Comparison of ENCODE assay signal across 8 cellular contexts in genomic region chr3:72177075-72178050, GRCh38.
DNase-seq lines count a peak whose midpoint lies in the region; ATAC-seq, FAIRE-seq and TF ChIP-seq lines count a peak whose summit lies in the region.

No MANE protein-coding gene starts in this region.

- ATAC-seq in GM18868 (IDR thresholded peaks at IDR 0.05; ENCODE audit: unreplicated experiment) = peak; percentile 41
- peak; percentile 33 for ATAC-seq in HG03354 (IDR thresholded peaks at IDR 0.05; ENCODE audit: poor library complexity, severe bottlenecking, unreplicated experiment)
- ATAC-seq in lung (ENCODE audit: insufficient read depth, low FRiP score) = peak; percentile 34
- no peak for ATAC-seq in HG03280 (IDR thresholded peaks at IDR 0.05; ENCODE audit: unreplicated experiment)

- intact Hi-C loops in ascending aorta (cut with DNase I) = loop anchor here (5.0 to 10.0 kb wide), 2 partner anchors 170 to 267 kb away; partner anchors contain the start of gene RYBP

- WGBS in lung, 2 donors = 9 to 22% methylated on average over 36 of the region's 36 CpGs
- 93 to 95% methylated on average over 27 to 36 of the region's 36 CpGs for WGBS in endodermal cell (ENCODE audit: insufficient coverage in 1 of 2, insufficient read length in 1 of 2), 2 experiments

- H3K27ac ChIP-seq in ascending aorta (peak overlapping the region; percentile 25 to 41), lung (ENCODE audit: low read depth in 1 of 2, low read length in 1 of 2) (no peak overlapping the region), endodermal cell (ENCODE audit: low read depth, low read length) (no peak overlapping the region)

- FAIRE-seq in urothelium cell line (lab: Jason Lieb, UNC) = peak; percentile 32

- peaks cover 11% of the 10 kb centered on the region for H3K27me3 Mint-ChIP-seq in endodermal cell (ENCODE audit: insufficient read depth)

- no peak overlapping the region for H3K9ac ChIP-seq in endodermal cell (ENCODE audit: extremely low read depth, low read length, poor library complexity, severe bottlenecking)

- H3K4me1 ChIP-seq in ascending aorta (peaks cover 18 to 43% of the 10 kb centered on the region in 2 donors), lung (ENCODE audit: control insufficient read depth in 2 of 2, insufficient read depth in 2 of 2, low read length in 2 of 2) (peaks cover 0 to 13% of the 10 kb centered on the region in 2 donors), endodermal cell (ENCODE audit: control insufficient read depth, insufficient read depth, low read length) (peaks cover 13% of the 10 kb centered on the region)

- H3K9me3 ChIP-seq in ascending aorta = no peaks in the 10 kb centered on the region
- H3K9me3 ChIP-seq in lung (ENCODE audit: control insufficient read depth in 2 of 2, insufficient read depth in 1 of 2, low read length in 1 of 2) = no peaks in the 10 kb centered on the region
- no peaks in the 10 kb centered on the region for H3K9me3 ChIP-seq in endodermal cell (ENCODE audit: control insufficient read depth, low read length)

- no peak for TF ChIP-seq CTCF in ascending aorta (IDR thresholded peaks at IDR 0.05)
- no peak for TF ChIP-seq CTCF in lung (IDR thresholded peaks at IDR 0.05; ENCODE audit: control extremely low read depth, extremely low read depth)
- TF ChIP-seq CTCF in endodermal cell (conservative IDR thresholded peaks at IDR 0.05) = no peak

- H3K27ac Mint-ChIP-seq in endodermal cell = no peak overlapping the region

- no peaks in the 10 kb centered on the region for H3K36me3 Mint-ChIP-seq in endodermal cell (ENCODE audit: low read depth)

- H3K4me1 Mint-ChIP-seq in endodermal cell = peaks cover 20% of the 10 kb centered on the region

- peak; percentile 73 for DNase-seq in AG20443 (ENCODE audit: low spot score)
- peak in 1 of 2 donors; percentile 75 for DNase-seq in ascending aorta (ENCODE audit: low spot score in 2 of 2)
- DNase-seq in lung (ENCODE audit: low spot score) = peak; percentile 45
- DNase-seq in urothelium cell line (ENCODE audit: low spot score) = peak; percentile 70
- no peak for DNase-seq in endodermal cell

- H3K4me3 Mint-ChIP-seq in endodermal cell = no peak overlapping the region

- no peaks in the 10 kb centered on the region for H3K9me3 Mint-ChIP-seq in endodermal cell

- H3K27me3 ChIP-seq in ascending aorta (no peaks in the 10 kb centered on the region), lung (ENCODE audit: control insufficient read depth, insufficient read depth) (no peaks in the 10 kb centered on the region), endodermal cell (ENCODE audit: control insufficient read depth, insufficient read depth, low read length, poor library complexity, severe bottlenecking) (no peaks in the 10 kb centered on the region)

- H3K4me3 ChIP-seq in ascending aorta (peak overlapping the region; percentile 18 to 51), lung (no peak overlapping the region), endodermal cell (ENCODE audit: low read length) (no peak overlapping the region)

- H3K36me3 ChIP-seq in ascending aorta (no peaks in the 10 kb centered on the region), lung (ENCODE audit: control insufficient read depth in 2 of 2, insufficient read depth in 2 of 2, low read length in 2 of 2) (no peaks in the 10 kb centered on the region), endodermal cell (ENCODE audit: control insufficient read depth, insufficient read depth, low read length) (no peaks in the 10 kb centered on the region)

Comparison
In these comparisons a context has a peak if more than half of its experiments do, and no peak if none do; other contexts are left out.
1. H3K27ac ChIP-seq: peak in ascending aorta (2 of 2); none in lung (0 of 2) and endodermal cell (single experiment).
2. H3K4me3 ChIP-seq: peak in ascending aorta (2 of 2); none in lung (single experiment) and endodermal cell (single experiment).